In genomic region chr10:104337985-104338735, GRCh38 we compare ENCODE assay signal across 8 cellular contexts. TPM values are rescaled to one million over a fixed set of nuclear protein-coding genes. Genes with fewer than 3 reads are reported as not detected.
DNase-seq lines count a peak whose midpoint lies in the region; ATAC-seq, FAIRE-seq and TF ChIP-seq lines count a peak whose summit lies in the region.

ITPRIP (minus strand) TSS chr10:104338465; CDS start chr10:104316051, 22,414 bp downstream.

- peak within 1 kb of the TSS; percentile 88 for H3K4me2 ChIP-seq in A549

- DNase-seq in A549 (ENCODE audit: low read depth in 1 of 2, low spot score in 1 of 2): peak; percentile 78 to 81
- DNase-seq in NOMO-1 treated with DMSO at 0.1 percent for 48 hours (lab: John Stamatoyannopoulos, UW; ENCODE audit: unreplicated experiment): peak; percentile 88
- peak; percentile 49 to 68 (median 60) for DNase-seq in activated CD8-positive, alpha-beta memory T cell treated with anti-CD3 and anti-CD28 coated beads for 48 hours (ENCODE audit: low read depth in 2 of 3, low spot score in 2 of 3)
- peak; percentile 53 for DNase-seq in midbrain (lab: John Stamatoyannopoulos, UW)
- peak; percentile 56 for DNase-seq in stimulated activated CD8-positive, alpha-beta memory T cell treated with anti-CD3 and anti-CD28 coated beads, Interleukin-7, amount 100 ng/mL, for 24 hours (ENCODE audit: low read depth)

- TF ChIP-seq EP300 in A549 (IDR thresholded peaks at IDR 0.05): no peak

- POLR2A ChIA-PET in A549 (lab: Yijun Ruan, JAX): interaction anchor here (1.1 to 2.5 kb wide), 10 partner anchors 9 to 216 kb away, joined by 3 to 17 read pairs (median 7); partner anchors contain the start of genes CFAP58, GSTO2 and SFR1

- under 1% methylated on average over 53 of the region's 70 CpGs for WGBS in A549 (ENCODE audit: missing lambda C conversion rate)

- no peaks in the 10 kb centered on the region for H3K9me3 ChIP-seq in A549

- no peak; the same call in 2 of the 3 replicates for TF ChIP-seq CTCF in A549 (IDR thresholded peaks at IDR 0.05)

- peak within 1 kb of the TSS; percentile 67 for H3K4me3 ChIP-seq in A549

- FAIRE-seq in A549 (lab: Jason Lieb, UNC): no peak

- CTCF ChIA-PET in A549 (lab: Yijun Ruan, JAX): interaction anchor here (0.8 to 7.4 kb wide), 17 partner anchors 8 to 579 kb away, joined by 3 to 67 read pairs (median 8); partner anchors contain the start of gene CFAP58

- H3K4me1 ChIP-seq in A549: peaks cover 40% of the 10 kb centered on the region

- peak within 1 kb of the TSS; percentile 85 to 93 for H3K27ac ChIP-seq in A549

- in situ Hi-C loops in endometrial microvascular endothelial cells (cut with HindIII; ENCODE audit: inconsistent ontology term, low pct_unique_long_range_greater_than_20kb, low sequenced_read_pairs): no loop called here

- TF ChIP-seq RAD21 in A549 (conservative IDR thresholded peaks at IDR 0.05 in 1 of 2, IDR thresholded peaks at IDR 0.05 in 1 of 2): no peak

- ATAC-seq in A549 (peak; percentile 84 to 87), GM18508 (IDR thresholded peaks at IDR 0.05; ENCODE audit: insufficient read depth, unreplicated experiment) (peak; percentile 55), HG02981 (IDR thresholded peaks at IDR 0.05; ENCODE audit: unreplicated experiment) (peak; percentile 62)

- peak; percentile 58 for TF ChIP-seq POLR2A in A549 (IDR thresholded peaks at IDR 0.05; ENCODE audit: low read length)

TF ChIP-seq in A549, 52 proteins besides CTCF, POLR2A, EP300 and RAD21:
- TF ChIP-seq PHF8 (IDR thresholded peaks at IDR 0.05; ENCODE audit: borderline replicate concordance, low read depth) (peak; percentile 54; the same call in 1 of the 2 replicates), JUN (IDR thresholded peaks at IDR 0.05) (peak in 1 of 2 experiments; percentile 56; a peak in 3 of 5 replicates), TFCP2L1 (CRISPR knock-in tag; IDR thresholded peaks at IDR 0.05) (no peak), RNF2 (IDR thresholded peaks at IDR 0.05; ENCODE audit: borderline replicate concordance, low read depth) (peak; percentile 68; the same call in 1 of the 2 replicates), ESRRA (IDR thresholded peaks at IDR 0.05; ENCODE audit: borderline replicate concordance, low read length) (no peak), EHMT2 (IDR thresholded peaks at IDR 0.05; ENCODE audit: low read depth) (no peak), REST (IDR thresholded peaks at IDR 0.05) (peak; percentile 28; the same call in 1 of the 2 replicates), SMC3 (IDR thresholded peaks at IDR 0.05) (0 out of 3 replicates have a peak, but pooled peaks have one; percentile 6), ELK1 (IDR thresholded peaks at IDR 0.05; ENCODE audit: low read depth, low read length) (no peak), BCL3 (IDR thresholded peaks at IDR 0.05) (0 out of 3 replicates have a peak, but pooled peaks have one; percentile 37), HDAC2 (IDR thresholded peaks at IDR 0.05) (peak; percentile 81; the same call in 1 of the 2 replicates), PBX3 (IDR thresholded peaks at IDR 0.05) (0 out of 2 replicates have a peak, but pooled peaks have one; percentile 40), CBX2 (IDR thresholded peaks at IDR 0.05; ENCODE audit: borderline replicate concordance, low read depth) (no peak), FOSL2 (IDR thresholded peaks at IDR 0.05) (0 out of 2 replicates have a peak, but pooled peaks have one; percentile 8), FOSL2 (CRISPR knock-in tag; IDR thresholded peaks at IDR 0.05) (no peak), MAX (IDR thresholded peaks at IDR 0.05) (0 out of 2 replicates have a peak, but pooled peaks have one; percentile 52), MYC (IDR thresholded peaks at IDR 0.05; ENCODE audit: borderline replicate concordance, low read length) (no peak), E2F6 (IDR thresholded peaks at IDR 0.05; ENCODE audit: borderline replicate concordance, low read depth) (no peak), MAFK (IDR thresholded peaks at IDR 0.05; ENCODE audit: partially characterized antibody) (no peak), ZC3H11A (IDR thresholded peaks at IDR 0.05) (no peak), NPAS2 (CRISPR knock-in tag; IDR thresholded peaks at IDR 0.05; ENCODE audit: borderline replicate concordance) (no peak), HES2 (IDR thresholded peaks at IDR 0.05) (no peak), CEBPB (IDR thresholded peaks at IDR 0.05) (no peak), NFE2L2 (conservative IDR thresholded peaks at IDR 0.05; ENCODE audit: low read length) (no peak)

RNA-seq across cellular contexts. Expression of gene ITPRIP, which starts in this region (rescaled TPM):
- polyA plus RNA-seq in A549 (2011; rRNA removed) (14.8 and 17.4 TPM in 2 replicates), A549 (2017; fragmentation: RNase III; extraction: RNeasy Plus Mini Kit Qiagen cat#74134 plus additional on column Dnase treatment) (18.3 to 21.0 TPM (median 19.8 TPM) in 3 replicates)
- polyA plus RNA-seq in A549 (2012; cell fraction: cytosol; rRNA removed): 8.0 and 12.1 TPM in 2 replicates
- 17.9 and 19.4 TPM in 2 replicates for polyA plus RNA-seq in A549 (2012; cell fraction: nucleus; rRNA removed)
- polyA minus RNA-seq in A549 (2011; rRNA and poly(A)+ RNA removed): 20.6 and 23.2 TPM in 2 replicates
- 51.8 TPM for total RNA-seq in endometrial microvascular endothelial cells (ENCODE audit: inconsistent ontology term)

Comparison
In these comparisons a context has a peak if more than half of its experiments do, and no peak if none do; other contexts are left out.
1. Peak in every context shown above with its lines: DNase-seq, ATAC-seq, H3K4me3 ChIP-seq and H3K27ac ChIP-seq.